Comparison of ENCODE assay signal across 8 cellular contexts in genomic region chr12:55925870-55926737, GRCh38. TPM values are rescaled to one million over a fixed set of nuclear protein-coding genes. Genes with fewer than 3 reads are reported as not detected.
DNase-seq lines count a peak whose midpoint lies in the region; ATAC-seq and TF ChIP-seq lines count a peak whose summit lies in the region.

No MANE protein-coding gene starts in this region.

- intact Hi-C loops in dendritic cell treated with granulocyte-macrophage colony-stimulating factor and Interleukin-4, amounts not matched to agents 40 ng/mL and 50 ng/mL, for 4 days (cut with micrococcal nuclease) = loop anchor here (2.0 kb wide), 2 partner anchors 15 to 75 kb away; no protein-coding TSS in a partner anchor

- no peak for TF ChIP-seq CTCF in nephron (IDR thresholded peaks at IDR 0.05; ENCODE audit: unreplicated experiment in 3 of 3)

- no peaks in the 10 kb centered on the region for H3K27me3 Mint-ChIP-seq in dendritic cell treated with granulocyte-macrophage colony-stimulating factor and Interleukin-4, amounts not matched to agents 40 ng/mL and 50 ng/mL, for 4 days
- H3K27me3 Mint-ChIP-seq in nephron (ENCODE audit: low read depth) = no peaks in the 10 kb centered on the region

- H3K9me3 Mint-ChIP-seq in dendritic cell treated with granulocyte-macrophage colony-stimulating factor and Interleukin-4, amounts not matched to agents 40 ng/mL and 50 ng/mL, for 4 days = no peaks in the 10 kb centered on the region
- H3K9me3 Mint-ChIP-seq in nephron = no peaks in the 10 kb centered on the region

- peak; percentile 1 for ATAC-seq in GM19438 (IDR thresholded peaks at IDR 0.05; ENCODE audit: low read depth, unreplicated experiment)
- no peak for ATAC-seq in HG03469 (IDR thresholded peaks at IDR 0.05; ENCODE audit: unreplicated experiment)

- DNase-seq in NCI-H69 (lab: John Stamatoyannopoulos, UW) = peak; percentile 42
- no peak for DNase-seq in mucosa of gallbladder (ENCODE audit: low spot score)
- no peak for DNase-seq in middle frontal gyrus (ENCODE audit: extremely low spot score, low spot score)
- DNase-seq in effector CD8-positive, alpha-beta T cell (lab: John Stamatoyannopoulos, UW) = no peak

- H3K4me1 Mint-ChIP-seq in dendritic cell treated with granulocyte-macrophage colony-stimulating factor and Interleukin-4, amounts not matched to agents 40 ng/mL and 50 ng/mL, for 4 days (ENCODE audit: low read depth) = peaks cover 70% of the 10 kb centered on the region
- H3K4me1 Mint-ChIP-seq in nephron = peaks cover 41% of the 10 kb centered on the region

- peak overlapping the region; percentile 95 for H3K4me3 Mint-ChIP-seq in dendritic cell treated with granulocyte-macrophage colony-stimulating factor and Interleukin-4, amounts not matched to agents 40 ng/mL and 50 ng/mL, for 4 days
- peak overlapping the region; percentile 98 to 100 (median 100) for H3K4me3 Mint-ChIP-seq in nephron

- peak overlapping the region; percentile 99 for H3K27ac Mint-ChIP-seq in dendritic cell treated with granulocyte-macrophage colony-stimulating factor and Interleukin-4, amounts not matched to agents 40 ng/mL and 50 ng/mL, for 4 days
- peak overlapping the region; percentile 100 for H3K27ac Mint-ChIP-seq in nephron

- peaks cover 62% of the 10 kb centered on the region for H3K36me3 Mint-ChIP-seq in dendritic cell treated with granulocyte-macrophage colony-stimulating factor and Interleukin-4, amounts not matched to agents 40 ng/mL and 50 ng/mL, for 4 days (ENCODE audit: low read depth)
- peaks cover 22% of the 10 kb centered on the region for H3K36me3 Mint-ChIP-seq in nephron (ENCODE audit: low read depth)

RNA-seq across cellular contexts. Expression of gene PYM1, which starts 1.6 kb away (rescaled TPM):
- 25.1 TPM for total RNA-seq in mucosa of gallbladder

RNA-seq across cellular contexts. Expression of gene DGKA, which starts 4.9 kb away (rescaled TPM):
- 50.5 TPM for total RNA-seq in mucosa of gallbladder

RNA-seq across cellular contexts. Expression of gene PMEL, which starts 39.7 kb away (rescaled TPM):
- total RNA-seq in mucosa of gallbladder = 2.9 TPM

RNA-seq across cellular contexts. Expression of gene CDK2, which starts 40.5 kb away (rescaled TPM):
- 28.0 TPM for total RNA-seq in mucosa of gallbladder

RNA-seq across cellular contexts. Expression of gene RAB5B, which starts 47.8 kb away (rescaled TPM):
- total RNA-seq in mucosa of gallbladder = 182 TPM
